ENCODE assay signal across 35 cellular contexts in genomic region chr12:127813147-127813546, GRCh38.
"Had no signal": no experiment of that assay in that cellular context is flagged by ENCODE, and none has a peak within 500 bp of the region (broad histone marks: within the 10 kb centered on the region; RNA-seq: fewer than 3 reads in every experiment).

No MANE protein-coding gene starts in this region.

- H3K36me3 ChIP-seq: MG63 had no signal

- H3K27me3 ChIP-seq: MG63 had no signal

- H3K9ac ChIP-seq: KMS-11 had no signal

- H3K4me3 ChIP-seq: MG63 had no signal

- H3K27ac ChIP-seq: KMS-11 had no signal

- H3K4me2 ChIP-seq: KMS-11 had no signal

- H3K9me3 ChIP-seq: MG63 had no signal

- DNase-seq: Karpas-422, Kasumi-1, MG63, MM.1S, MV-4-11, NCI-H1048, NCI-H1092, NCI-H1105, NCI-H1105 treated with DMSO at 0.1 percent for 48 hours, NCI-H1417, NCI-H1417 treated with DMSO at 0.1 percent for 48 hours, NCI-H1436, NCI-H1436 treated with DMSO at 0.1 percent for 48 hours, NCI-H146, NCI-H1694, NCI-H1694 treated with DMSO at 0.1 percent for 48 hours, NCI-H187, NCI-H187 treated with DMSO at 0.1 percent for 48 hours, NCI-H1930, NCI-H2029, NCI-H2029 treated with DMSO at 0.1 percent for 48 hours, NCI-H2081, NCI-H2081 treated with DMSO at 0.1 percent for 48 hours, NCI-H2107, NCI-H2171, NCI-H2171 treated with DMSO at 0.1 percent for 48 hours, NCI-H2227 treated with DMSO at 0.1 percent for 48 hours, NCI-H226, NCI-H345, NCI-H446, NCI-H446 treated with DMSO at 0.1 percent for 48 hours, NCI-H510A, NCI-H510A treated with DMSO at 0.1 percent for 48 hours, NCI-H524 had no signal
